18 cellular contexts compared by ENCODE assay signal in genomic region chr4:1493540-1494287, GRCh38.
A peak's percentile ranks its signal among the peaks of the same experiment; 100 is the strongest.
DNase-seq lines count a peak whose midpoint lies in the region; ATAC-seq, FAIRE-seq and TF ChIP-seq lines count a peak whose summit lies in the region.
"Had no signal": no experiment of that assay in that cellular context is flagged by ENCODE, and none has a peak within 500 bp of the region (broad histone marks: within the 10 kb centered on the region; RNA-seq: fewer than 3 reads in every experiment).

No MANE protein-coding gene starts in this region.

- H3K4me3 ChIP-seq in left ventricle myocardium inferior = no peak overlapping the region
- no peak overlapping the region for H3K4me3 ChIP-seq in kidney (ENCODE audit: low read length in 2 of 2)
- no peak overlapping the region for H3K4me3 ChIP-seq in WERI-Rb-1 (ENCODE audit: low read depth, low read length)
- H3K4me3 ChIP-seq: GM23248 had no signal

- no peak overlapping the region for H3K4me2 ChIP-seq in H9 (ENCODE audit: insufficient read depth, insufficient read length, low read length)

- H4K91ac ChIP-seq in H9 (ENCODE audit: insufficient read length, low read depth, low read length) = no peak overlapping the region

- no peak overlapping the region for H4K5ac ChIP-seq in H9 (ENCODE audit: insufficient read length, low read depth, low read length)

- no peak for FAIRE-seq in kidney (lab: Jason Lieb, UNC)

- TF ChIP-seq CTCF in left ventricle myocardium inferior (IDR thresholded peaks at IDR 0.05; ENCODE audit: borderline replicate concordance) (no peak), H9 (conservative IDR thresholded peaks at IDR 0.05) (no peak), kidney (IDR thresholded peaks at IDR 0.05; ENCODE audit: borderline replicate concordance, extremely low read depth, insufficient read depth) (no peak), WERI-Rb-1 (IDR thresholded peaks at IDR 0.05; ENCODE audit: low read depth, low read length) (no peak)

- no peak overlapping the region for H3T11ph ChIP-seq in H9 (ENCODE audit: low read length)

- no peaks in the 10 kb centered on the region; a peak in 1 of 5 replicates for H3K9me3 Mint-ChIP-seq in H9

- H3K4me1 ChIP-seq in left ventricle myocardium inferior (no peaks in the 10 kb centered on the region), H9 (ENCODE audit: insufficient read depth, low read length) (no peaks in the 10 kb centered on the region), kidney (ENCODE audit: control insufficient read depth in 1 of 2, insufficient read depth in 1 of 2, low read depth in 1 of 2, low read length in 2 of 2) (no peaks in the 10 kb centered on the region)

- H3K14ac ChIP-seq in H9 (ENCODE audit: insufficient read depth, low read length) = peak overlapping the region; percentile 54; the same call in 1 of the 2 replicates

- H2BK15ac ChIP-seq in H9 (ENCODE audit: low read depth, low read length) = no peak overlapping the region

- H3K79me2 ChIP-seq in H9 (ENCODE audit: insufficient read depth, low read length) = no peaks in the 10 kb centered on the region

- H3K4me1 Mint-ChIP-seq in H9 = no peaks in the 10 kb centered on the region

- H3K36me3 ChIP-seq in left ventricle myocardium inferior = no peaks in the 10 kb centered on the region
- no peaks in the 10 kb centered on the region for H3K36me3 ChIP-seq in kidney (ENCODE audit: control insufficient read depth in 1 of 2, insufficient read depth in 2 of 2, low read length in 2 of 2)
- H3K36me3 ChIP-seq in WERI-Rb-1 = no peaks in the 10 kb centered on the region

- H3K27me3 Mint-ChIP-seq in H9 (ENCODE audit: low read depth) = peaks cover 2% of the 10 kb centered on the region; the same call in 1 of the 2 replicates

- H4K20me1 ChIP-seq in H9 (ENCODE audit: control insufficient read depth, insufficient read depth, insufficient read length) = no peaks in the 10 kb centered on the region

- no peak overlapping the region for H3K56ac ChIP-seq in H9 (ENCODE audit: insufficient read length, low read depth, low read length)

- H3K9ac ChIP-seq in H9 (ENCODE audit: extremely low read depth, insufficient read length, low read length) (no peak overlapping the region), kidney (ENCODE audit: low read length in 2 of 2) (no peak overlapping the region)
- H3K9ac ChIP-seq: GM23248 had no signal

- no CpG with 5 or more reads among the region's 28 CpGs for WGBS in H9 (ENCODE audit: extremely low coverage, insufficient read length, low lambda C conversion rate)

- H3K27ac Mint-ChIP-seq in H9 = no peak overlapping the region

- no peak overlapping the region for H3K4ac ChIP-seq in H9 (ENCODE audit: low read depth, low read length)

- H3K23ac ChIP-seq in H9 (ENCODE audit: insufficient read length, low read depth, low read length) = no peak overlapping the region

- H2BK120ac ChIP-seq in H9 (ENCODE audit: low read depth, low read length, poor library complexity, severe bottlenecking) = no peak overlapping the region

- H2BK5ac ChIP-seq in H9 (ENCODE audit: insufficient read length, low read length) = no peak overlapping the region

- peaks cover 0 to 2% (median 0%) of the 10 kb centered on the region in 3 experiments; a peak in 1 of 7 replicates for H3K36me3 Mint-ChIP-seq in H9 (ENCODE audit: insufficient read depth in 1 of 3, low read depth in 3 of 3)

- H3K27ac ChIP-seq in left ventricle myocardium inferior (replicated peaks) (no peak overlapping the region), H9 (ENCODE audit: insufficient read length, low read depth, low read length) (no peak overlapping the region), kidney (ENCODE audit: low read depth in 2 of 2, low read length in 2 of 2) (no peak overlapping the region), WERI-Rb-1 (no peak overlapping the region)
- H3K27ac ChIP-seq: GM23248, RWPE1 had no signal

- ATAC-seq in Right ventricle myocardium inferior = no peak
- no peak for ATAC-seq in GM18909 (IDR thresholded peaks at IDR 0.05; ENCODE audit: poor library complexity, unreplicated experiment)

- no peak overlapping the region for H2AFZ ChIP-seq in H9 (ENCODE audit: low read length)
- H2AFZ ChIP-seq: GM23248 had no signal

- H3K9me3 ChIP-seq in left ventricle myocardium inferior (replicated peaks) (no peaks in the 10 kb centered on the region), H9 (ENCODE audit: control insufficient read depth, low read depth, low read length) (no peaks in the 10 kb centered on the region), kidney (ENCODE audit: control insufficient read depth in 1 of 2, low read length in 2 of 2) (no peaks in the 10 kb centered on the region), WERI-Rb-1 (ENCODE audit: severe bottlenecking) (no peaks in the 10 kb centered on the region)

- H3K79me1 ChIP-seq in H9 (ENCODE audit: insufficient read depth, low read depth, low read length, poor library complexity, severe bottlenecking) = no peaks in the 10 kb centered on the region

- H3K27me3 ChIP-seq in left ventricle myocardium inferior (ENCODE audit: low read depth) = peaks cover 74% of the 10 kb centered on the region
- H3K27me3 ChIP-seq in H9 (ENCODE audit: insufficient read depth, low read length) = no peaks in the 10 kb centered on the region
- H3K27me3 ChIP-seq in WERI-Rb-1 (ENCODE audit: insufficient read depth, low read depth, severe bottlenecking) = peaks cover 47% of the 10 kb centered on the region

- no peak overlapping the region for H2BK12ac ChIP-seq in H9 (ENCODE audit: insufficient read length, low read depth, low read length)

- DNase-seq in Right ventricle myocardium inferior (ENCODE audit: missing footprints) (peak; percentile 66), left ventricle myocardium inferior (no peak), H9 (no peak), kidney (peak; percentile 58), posterior vena cava (ENCODE audit: low spot score) (peak; percentile 68), WERI-Rb-1 (no peak), NCI-H1092 treated with DMSO at 0.1 percent for 48 hours (lab: John Stamatoyannopoulos, UW) (no peak)
- DNase-seq: AML-193, COR-L47, DMS53, GM23248, KG1, NCI-H1436, NCI-H2029, NCI-H2171, NCI-H446 had no signal

- H2AK5ac ChIP-seq in H9 (ENCODE audit: insufficient read length, low read length) = no peak overlapping the region

- no peak overlapping the region for H4K8ac ChIP-seq in H9 (replicated peaks; ENCODE audit: insufficient read length, low read depth, low read length)

- H3K18ac ChIP-seq in H9 (ENCODE audit: insufficient read length, low read depth, low read length) = no peak overlapping the region

- no peak overlapping the region for H2BK20ac ChIP-seq in H9 (ENCODE audit: low read depth, low read length, poor library complexity, severe bottlenecking)

- intact Hi-C loops in Right ventricle myocardium inferior (cut with DNase I) (no loop called here), left ventricle myocardium inferior (cut with micrococcal nuclease) (no loop called here), kidney (cut with DNase I) (no loop called here), posterior vena cava (cut with DNase I) (no loop called here)

- no peak overlapping the region for H3K4me3 Mint-ChIP-seq in H9

- H3K23me2 ChIP-seq in H9 (ENCODE audit: insufficient read length, low read depth, low read length, poor library complexity, severe bottlenecking) = no peaks in the 10 kb centered on the region

Comparison
In these comparisons a context has a peak if more than half of its experiments do, and no peak if none do; other contexts are left out.
1. DNase-seq: peak in Right ventricle myocardium inferior (single experiment), kidney (single experiment) and posterior vena cava (single experiment); none in left ventricle myocardium inferior (single experiment), H9 (single experiment), WERI-Rb-1 (single experiment) and NCI-H1092 treated with DMSO at 0.1 percent for 48 hours (single experiment).